In the genomic region with DNA sequence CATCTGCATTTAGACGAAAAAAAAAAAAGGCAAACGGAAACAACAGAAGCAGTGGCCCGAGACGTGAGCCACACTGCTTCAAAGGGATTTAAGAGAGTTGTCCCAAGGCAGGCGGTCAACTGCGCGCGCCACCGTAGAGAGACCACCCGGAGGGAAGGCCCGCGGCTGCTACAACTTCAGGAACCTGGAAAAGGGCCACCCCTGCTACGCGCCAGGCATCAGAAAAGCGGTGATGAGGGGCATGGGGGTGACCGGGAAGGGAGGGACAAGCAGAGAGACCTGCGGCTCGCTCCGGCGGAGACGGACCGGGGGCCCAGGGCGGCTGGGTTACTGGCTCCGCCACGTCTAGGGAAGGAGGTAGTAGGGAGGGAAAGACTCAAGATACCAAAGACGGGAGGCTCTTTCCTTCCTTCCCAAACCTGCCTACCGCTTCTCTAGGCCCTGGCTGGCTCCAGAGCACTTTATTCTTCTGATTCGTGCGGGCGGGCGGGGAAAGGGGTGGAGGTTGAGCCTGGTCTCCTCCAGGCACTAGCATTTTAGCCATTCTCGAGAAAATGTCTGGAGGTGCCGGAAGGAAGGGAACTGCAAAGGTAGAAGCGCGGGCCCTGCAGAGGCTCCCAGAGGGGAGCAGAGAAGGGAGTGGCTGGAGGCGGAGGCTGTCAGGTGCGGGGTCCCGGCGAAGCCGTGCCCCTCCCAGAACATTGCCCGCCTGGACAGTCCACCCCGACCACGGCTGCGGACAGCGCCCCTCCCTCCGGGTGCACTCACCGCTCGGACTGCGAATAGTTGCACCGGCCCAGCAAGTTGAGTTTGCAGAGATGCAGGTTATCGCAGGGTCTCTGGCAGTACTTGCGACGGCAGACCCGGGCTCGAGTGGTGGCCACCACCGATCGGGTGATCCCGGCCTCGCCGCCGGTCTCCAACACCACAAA, we compare ENCODE assay signal across 8 cellular contexts. TPM values are rescaled to one million over a fixed set of nuclear protein-coding genes. Genes with fewer than 3 reads are reported as not detected.
DNase-seq lines count a peak whose midpoint lies in the region; ATAC-seq and TF ChIP-seq lines count a peak whose summit lies in the region.

No MANE protein-coding gene starts in this region.

- peaks cover 54% of the 10 kb centered on the region for H3K36me3 Mint-ChIP-seq in T-helper 2 cell treated with Interferon-gamma antibody and Interleukin-4, amounts not matched to agents 5 μg/mL and 100 μg/mL, for 36 hours (ENCODE audit: low read depth)
- H3K36me3 Mint-ChIP-seq in natural killer cell = peaks cover 10% of the 10 kb centered on the region

- H3K4me3 Mint-ChIP-seq in T-helper 2 cell treated with Interferon-gamma antibody and Interleukin-4, amounts not matched to agents 5 μg/mL and 100 μg/mL, for 36 hours = peak overlapping the region; percentile 95
- H3K4me3 Mint-ChIP-seq in natural killer cell = peak overlapping the region; percentile 97

- H3K27ac Mint-ChIP-seq in T-helper 2 cell treated with Interferon-gamma antibody and Interleukin-4, amounts not matched to agents 5 μg/mL and 100 μg/mL, for 36 hours = peak overlapping the region; percentile 95
- peak overlapping the region; percentile 96 to 99 for H3K27ac Mint-ChIP-seq in natural killer cell

- peaks cover 8% of the 10 kb centered on the region for H3K9me3 Mint-ChIP-seq in T-helper 2 cell treated with Interferon-gamma antibody and Interleukin-4, amounts not matched to agents 5 μg/mL and 100 μg/mL, for 36 hours
- peaks cover 0 to 4% of the 10 kb centered on the region in 2 donors for H3K9me3 Mint-ChIP-seq in natural killer cell

- H3K36me3 ChIP-seq in esophagus muscularis mucosa = no peaks in the 10 kb centered on the region

- DNase-seq in COLO829 (ENCODE audit: low spot score) (peak; percentile 48), HT-29 (ENCODE audit: low spot score) (peak; percentile 69), esophagus muscularis mucosa (ENCODE audit: extremely low spot score) (no peak), natural killer cell (no peak), ureter (ENCODE audit: low spot score) (no peak)
- DNase-seq in T-helper 2 cell treated with Interferon-gamma antibody and Interleukin-4, amounts not matched to agents 5 μg/mL and 100 μg/mL, for 36 hours (ENCODE audit: low spot score) = no peak

- intact Hi-C loops in esophagus muscularis mucosa (cut with DNase I) (no loop called here), natural killer cell (cut with micrococcal nuclease) (loop anchor here (1.0 to 5.0 kb wide), 4 partner anchors 13 to 232 kb away; a partner anchor contains a TSS)

- TF ChIP-seq CTCF in esophagus muscularis mucosa (IDR thresholded peaks at IDR 0.05) (no peak), natural killer cell (IDR thresholded peaks at IDR 0.05) (no peak)

- H3K4me3 ChIP-seq in esophagus muscularis mucosa = peak overlapping the region; percentile 79 to 89 (median 84)

- H3K27ac ChIP-seq in esophagus muscularis mucosa (replicated peaks in 1 of 4) = peak overlapping the region; percentile 87 to 93 (median 90)

- ATAC-seq in GM19452 (IDR thresholded peaks at IDR 0.05; ENCODE audit: unreplicated experiment) = peak; percentile 8
- peak in 1 of 3 donors; percentile 3 for ATAC-seq in natural killer cell
- no peak for ATAC-seq in GM18858 (IDR thresholded peaks at IDR 0.05; ENCODE audit: unreplicated experiment)

- no peak for TF ChIP-seq POLR2A in esophagus muscularis mucosa (IDR thresholded peaks at IDR 0.05; ENCODE audit: low read depth)

- H3K27me3 ChIP-seq in esophagus muscularis mucosa = no peaks in the 10 kb centered on the region

- peaks cover 36% of the 10 kb centered on the region for H3K4me1 Mint-ChIP-seq in T-helper 2 cell treated with Interferon-gamma antibody and Interleukin-4, amounts not matched to agents 5 μg/mL and 100 μg/mL, for 36 hours (ENCODE audit: low read depth)
- H3K4me1 Mint-ChIP-seq in natural killer cell = peaks cover 58 to 59% of the 10 kb centered on the region in 2 donors

- TF ChIP-seq EP300 in esophagus muscularis mucosa (IDR thresholded peaks at IDR 0.05) = no peak

- 13% methylated on average over 27 of the region's 61 CpGs for WGBS in esophagus muscularis mucosa

- peaks cover 4 to 48% (median 38%) of the 10 kb centered on the region in 4 donors for H3K4me1 ChIP-seq in esophagus muscularis mucosa

- no peaks in the 10 kb centered on the region for H3K27me3 Mint-ChIP-seq in T-helper 2 cell treated with Interferon-gamma antibody and Interleukin-4, amounts not matched to agents 5 μg/mL and 100 μg/mL, for 36 hours (ENCODE audit: low read depth)
- no peaks in the 10 kb centered on the region for H3K27me3 Mint-ChIP-seq in natural killer cell (ENCODE audit: low read depth in 2 of 2)

- no peaks in the 10 kb centered on the region for H3K9me3 ChIP-seq in esophagus muscularis mucosa

RNA-seq across cellular contexts. Expression of a gene that starts 1.0 kb away (rescaled TPM):
- 35.9 and 38.2 TPM in 2 replicates for total RNA-seq in HT-29 (2014; rRNA removed; shearing (Covaris generic))
- total RNA-seq in esophagus muscularis mucosa (10 to 100 TPM; 23.7 to 29.5 (median 27.6) TPM), natural killer cell (100 to 1,000 TPM; 129 to 153 (median 137) TPM), ureter (30.0 TPM)

Comparison
In these comparisons a context has a peak if more than half of its experiments do, and no peak if none do; other contexts are left out.
1. DNase-seq: peak in COLO829 (single experiment) and HT-29 (single experiment); none in T-helper 2 cell treated with Interferon-gamma antibody and Interleukin-4, amounts not matched to agents 5 μg/mL and 100 μg/mL, for 36 hours (single experiment), esophagus muscularis mucosa (single experiment), natural killer cell (single experiment) and ureter (single experiment).